Comparison of ENCODE assay signal across 8 cellular contexts in the genomic region with DNA sequence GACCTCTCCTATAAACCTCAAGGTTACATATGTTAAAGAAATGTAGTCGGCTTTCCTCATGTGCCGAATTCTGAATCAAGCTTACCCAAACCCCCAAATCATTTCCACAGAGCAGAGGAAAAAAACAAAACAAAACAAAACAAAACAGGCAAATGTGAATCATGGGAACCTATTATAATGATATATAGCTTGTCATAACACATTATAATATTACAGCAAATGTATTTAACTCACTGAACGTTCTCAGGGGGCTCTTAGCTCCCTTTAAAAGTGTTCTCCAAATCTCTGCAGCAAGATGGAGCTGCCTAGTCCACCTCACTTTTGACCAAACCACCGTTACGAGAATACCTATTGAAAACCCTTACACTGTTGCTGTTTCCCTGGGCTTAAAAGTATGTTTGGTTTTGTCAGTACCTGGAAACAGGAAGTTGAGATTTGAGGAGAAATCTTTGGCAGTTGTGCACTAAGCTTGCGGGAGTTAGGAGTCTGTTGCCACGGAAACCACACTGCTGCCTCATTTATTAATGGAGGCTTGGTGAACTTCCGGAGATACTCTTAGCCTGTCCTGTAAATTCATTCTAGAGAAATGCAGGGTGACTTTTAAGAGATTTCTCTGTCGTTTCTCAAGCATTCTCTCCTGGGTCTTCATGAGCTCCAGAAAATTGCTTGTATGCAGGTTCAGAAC.
A peak's percentile ranks its signal among the peaks of the same experiment; 100 is the strongest.
DNase-seq lines count a peak whose midpoint lies in the region; ATAC-seq and TF ChIP-seq lines count a peak whose summit lies in the region.

No MANE protein-coding gene starts in this region.

- peak overlapping the region in 1 of 2 donors; percentile 28 for H3K27ac ChIP-seq in testis

- TF ChIP-seq CTCF in testis (IDR thresholded peaks at IDR 0.05) (no peak), GM10266 (IDR thresholded peaks at IDR 0.05; ENCODE audit: control insufficient read depth, insufficient read depth, low read depth, missing control alignments) (no peak)

- H3K4me1 ChIP-seq in testis = peaks cover 9% of the 10 kb centered on the region

- WGBS in testis, 2 donors = 26 to 39% methylated on average over 9 of the region's 9 CpGs

- intact Hi-C loops in testis (cut with DNase I; ENCODE audit: low total_unique reads) = no loop called here

- in situ Hi-C loops in SK-MEL-5 (cut with HindIII; ENCODE audit: low pct_unique_long_range_greater_than_20kb, low sequenced_read_pairs) = no loop called here

- DNase-seq in AG08395 (ENCODE audit: low spot score) = peak; percentile 68
- DNase-seq in HCEC 1CT = peak; percentile 69
- peak; percentile 30 for DNase-seq in SK-MEL-5 (ENCODE audit: low read depth, low spot score)
- peak; percentile 88 for DNase-seq in glomerular endothelial cell (ENCODE audit: extremely low read depth, low read depth, low spot score)
- DNase-seq in testis = peak; percentile 71
- DNase-seq in GM10266 (ENCODE audit: extremely low spot score) = no peak

- no peak for ATAC-seq in GM19397 (IDR thresholded peaks at IDR 0.05; ENCODE audit: unreplicated experiment)
- ATAC-seq in HG02798 (IDR thresholded peaks at IDR 0.05; ENCODE audit: poor library complexity, unreplicated experiment) = no peak

- H3K27me3 ChIP-seq in testis = no peaks in the 10 kb centered on the region

- no peaks in the 10 kb centered on the region for H3K9me3 ChIP-seq in testis

- H3K4me3 ChIP-seq in testis = no peak overlapping the region

- no peaks in the 10 kb centered on the region for H3K36me3 ChIP-seq in testis (ENCODE audit: low read depth, missing control alignments)

- TF ChIP-seq POLR2A in testis (IDR thresholded peaks at IDR 0.05) = no peak
